ENCODE assay signal across 21 cellular contexts in genomic region chr5:119792154-119792799, GRCh38.
A peak's percentile ranks its signal among the peaks of the same experiment; 100 is the strongest.
DNase-seq lines count a peak whose midpoint lies in the region; FAIRE-seq and TF ChIP-seq lines count a peak whose summit lies in the region.
"Had no signal": no experiment of that assay in that cellular context is flagged by ENCODE, and none has a peak within 500 bp of the region (broad histone marks: within the 10 kb centered on the region; RNA-seq: fewer than 3 reads in every experiment).

No MANE protein-coding gene starts in this region.

- 25% methylated on average over 5 of the region's 5 CpGs for WGBS in smooth muscle cell (ENCODE audit: low lambda C conversion rate)

- H3K4me1 ChIP-seq in adipocyte (ENCODE audit: control insufficient read depth, insufficient read depth, low read length): no peaks in the 10 kb centered on the region
- peaks cover 4% of the 10 kb centered on the region for H3K4me1 ChIP-seq in smooth muscle cell (ENCODE audit: low read depth)

- H3K36me3 ChIP-seq in adipocyte (ENCODE audit: control insufficient read depth, insufficient read depth, low read length, severe bottlenecking) (no peaks in the 10 kb centered on the region), smooth muscle cell (ENCODE audit: low read depth) (no peaks in the 10 kb centered on the region)

- H3K9me3 Mint-ChIP-seq in glutamatergic neuron (ENCODE audit: unreplicated experiment): no peaks in the 10 kb centered on the region
- no peaks in the 10 kb centered on the region for H3K9me3 Mint-ChIP-seq in nephron
- no peaks in the 10 kb centered on the region for H3K9me3 Mint-ChIP-seq in activated CD4-positive, alpha-beta memory T cell treated with anti-CD3 and anti-CD28 coated beads, Interleukin-2, amount 10 ng/mL, durations not matched to agents 7 days and 5 days
- H3K9me3 Mint-ChIP-seq in Calu3 (ENCODE audit: low read depth, unreplicated experiment): no peaks in the 10 kb centered on the region
- H3K9me3 Mint-ChIP-seq: H9 had no signal

- peak overlapping the region; percentile 5 for H2AFZ ChIP-seq in smooth muscle cell (ENCODE audit: low read depth)

- H3K36me3 Mint-ChIP-seq in glutamatergic neuron (ENCODE audit: unreplicated experiment) (no peaks in the 10 kb centered on the region), nephron (ENCODE audit: low read depth) (no peaks in the 10 kb centered on the region), Calu3 (ENCODE audit: insufficient read depth, unreplicated experiment) (no peaks in the 10 kb centered on the region)
- no peaks in the 10 kb centered on the region for H3K36me3 Mint-ChIP-seq in activated CD4-positive, alpha-beta memory T cell treated with anti-CD3 and anti-CD28 coated beads, Interleukin-2, amount 10 ng/mL, durations not matched to agents 7 days and 5 days (ENCODE audit: low read depth)

- no peaks in the 10 kb centered on the region for H3K79me2 ChIP-seq in smooth muscle cell (ENCODE audit: low read depth)

- H3K9me3 ChIP-seq in adipocyte (ENCODE audit: control insufficient read depth, low read length) (peaks cover 3% of the 10 kb centered on the region), smooth muscle cell (replicated peaks; ENCODE audit: low read depth) (no peaks in the 10 kb centered on the region)

- peak; percentile 12 for DNase-seq in adipocyte (ENCODE audit: low read depth)
- DNase-seq in glutamatergic neuron: no peak
- DNase-seq in smooth muscle cell (lab: John Stamatoyannopoulos, UW; ENCODE audit: unreplicated experiment): no peak
- DNase-seq in activated CD4-positive, alpha-beta memory T cell treated with anti-CD3 and anti-CD28 coated beads, Interleukin-2, amount 10 ng/mL, durations not matched to agents 7 days and 5 days: no peak
- no peak for DNase-seq in Calu3
- no peak for DNase-seq in NCI-H1930 (lab: John Stamatoyannopoulos, UW)
- no peak for DNase-seq in urothelium cell line (ENCODE audit: low spot score)
- DNase-seq: C1 segment of cervical spinal cord, H9, IMR-90, NCI-H1436, NCI-H2081, NCI-H2171 treated with DMSO at 0.1 percent for 48 hours, NCI-H510A, NCI-H82, PC-3, RPMI8226, SIG-M5 had no signal

- H3K27ac ChIP-seq in smooth muscle cell (ENCODE audit: low read depth): no peak overlapping the region

- H3K27me3 Mint-ChIP-seq in glutamatergic neuron (ENCODE audit: unreplicated experiment) (no peaks in the 10 kb centered on the region), nephron (ENCODE audit: low read depth) (no peaks in the 10 kb centered on the region), Calu3 (ENCODE audit: unreplicated experiment) (no peaks in the 10 kb centered on the region)
- no peaks in the 10 kb centered on the region for H3K27me3 Mint-ChIP-seq in activated CD4-positive, alpha-beta memory T cell treated with anti-CD3 and anti-CD28 coated beads, Interleukin-2, amount 10 ng/mL, durations not matched to agents 7 days and 5 days

- H3K4me3 ChIP-seq in adipocyte (ENCODE audit: low read length) (no peak overlapping the region), smooth muscle cell (no peak overlapping the region)

- H3K27me3 ChIP-seq in adipocyte (replicated peaks; ENCODE audit: control insufficient read depth, insufficient read depth, low read length) (no peaks in the 10 kb centered on the region), smooth muscle cell (ENCODE audit: low read depth) (no peaks in the 10 kb centered on the region)

- H3K9ac ChIP-seq in adipocyte (ENCODE audit: low read length) (no peak overlapping the region), smooth muscle cell (ENCODE audit: low read depth) (no peak overlapping the region)

- no peaks in the 10 kb centered on the region for H4K20me1 ChIP-seq in smooth muscle cell (ENCODE audit: low read depth)

- H3K4me2 ChIP-seq in smooth muscle cell: no peak overlapping the region

- no peak for FAIRE-seq in urothelium cell line (lab: Jason Lieb, UNC)
- FAIRE-seq: G401.6, HTR-8/SVneo had no signal

- intact Hi-C loops in Calu3 (cut with micrococcal nuclease; ENCODE audit: unreplicated experiment): no loop called here

- H3K4me1 Mint-ChIP-seq in glutamatergic neuron (ENCODE audit: low read depth, unreplicated experiment): peaks cover 5% of the 10 kb centered on the region
- H3K4me1 Mint-ChIP-seq in nephron: peaks cover 42% of the 10 kb centered on the region
- H3K4me1 Mint-ChIP-seq in activated CD4-positive, alpha-beta memory T cell treated with anti-CD3 and anti-CD28 coated beads, Interleukin-2, amount 10 ng/mL, durations not matched to agents 7 days and 5 days: no peaks in the 10 kb centered on the region
- no peaks in the 10 kb centered on the region for H3K4me1 Mint-ChIP-seq in Calu3 (ENCODE audit: low read depth, unreplicated experiment)

- H3F3A ChIP-seq in smooth muscle cell (ENCODE audit: low read depth): peaks cover 6% of the 10 kb centered on the region

- H3K4me3 Mint-ChIP-seq in glutamatergic neuron (ENCODE audit: unreplicated experiment): no peak overlapping the region
- H3K4me3 Mint-ChIP-seq in nephron: no peak overlapping the region
- H3K4me3 Mint-ChIP-seq in activated CD4-positive, alpha-beta memory T cell treated with anti-CD3 and anti-CD28 coated beads, Interleukin-2, amount 10 ng/mL, durations not matched to agents 7 days and 5 days: no peak overlapping the region
- H3K4me3 Mint-ChIP-seq in Calu3 (ENCODE audit: low read depth, unreplicated experiment): no peak overlapping the region
- H3K4me3 Mint-ChIP-seq: H9 had no signal

- H3K27ac Mint-ChIP-seq in glutamatergic neuron (ENCODE audit: unreplicated experiment) (peak overlapping the region; percentile 67), nephron (peak overlapping the region; percentile 22 to 29 (median 27)), Calu3 (ENCODE audit: unreplicated experiment) (no peak overlapping the region)
- no peak overlapping the region for H3K27ac Mint-ChIP-seq in activated CD4-positive, alpha-beta memory T cell treated with anti-CD3 and anti-CD28 coated beads, Interleukin-2, amount 10 ng/mL, durations not matched to agents 7 days and 5 days
- H3K27ac Mint-ChIP-seq: H9 had no signal

- TF ChIP-seq CTCF in glutamatergic neuron (IDR thresholded peaks at IDR 0.05; ENCODE audit: partially characterized antibody, unreplicated experiment) (no peak), nephron (IDR thresholded peaks at IDR 0.05; ENCODE audit: unreplicated experiment in 3 of 3) (no peak), smooth muscle cell (IDR thresholded peaks at IDR 0.05; ENCODE audit: borderline replicate concordance, insufficient read depth, poor library complexity, severe bottlenecking) (no peak), Calu3 (IDR thresholded peaks at IDR 0.05; ENCODE audit: unreplicated experiment) (no peak)

- POLR2A ChIA-PET in activated CD4-positive, alpha-beta memory T cell treated with anti-CD3 and anti-CD28 coated beads, Interleukin-2, amount 10 ng/mL, durations not matched to agents 7 days and 5 days (lab: Charles Lee): no interaction called here

- CTCF ChIA-PET in activated CD4-positive, alpha-beta memory T cell treated with anti-CD3 and anti-CD28 coated beads, Interleukin-2, amount 10 ng/mL, durations not matched to agents 7 days and 5 days (lab: Charles Lee): no interaction called here
- CTCF ChIA-PET in Calu3 (lab: Charles Lee): no interaction called here

- BruUV-seq in Calu3 (replicated peaks; lab: Mats Ljungman, UMichigan): no TSS peak

Comparison
In these comparisons a context has a peak if more than half of its experiments do, and no peak if none do; other contexts are left out.
1. H3K27ac Mint-ChIP-seq: peak in glutamatergic neuron (single experiment) and nephron (3 of 3); none in activated CD4-positive, alpha-beta memory T cell treated with anti-CD3 and anti-CD28 coated beads, Interleukin-2, amount 10 ng/mL, durations not matched to agents 7 days and 5 days (single experiment) and Calu3 (single experiment).